Comparison of ENCODE assay signal across 17 cellular contexts in the genomic region with DNA sequence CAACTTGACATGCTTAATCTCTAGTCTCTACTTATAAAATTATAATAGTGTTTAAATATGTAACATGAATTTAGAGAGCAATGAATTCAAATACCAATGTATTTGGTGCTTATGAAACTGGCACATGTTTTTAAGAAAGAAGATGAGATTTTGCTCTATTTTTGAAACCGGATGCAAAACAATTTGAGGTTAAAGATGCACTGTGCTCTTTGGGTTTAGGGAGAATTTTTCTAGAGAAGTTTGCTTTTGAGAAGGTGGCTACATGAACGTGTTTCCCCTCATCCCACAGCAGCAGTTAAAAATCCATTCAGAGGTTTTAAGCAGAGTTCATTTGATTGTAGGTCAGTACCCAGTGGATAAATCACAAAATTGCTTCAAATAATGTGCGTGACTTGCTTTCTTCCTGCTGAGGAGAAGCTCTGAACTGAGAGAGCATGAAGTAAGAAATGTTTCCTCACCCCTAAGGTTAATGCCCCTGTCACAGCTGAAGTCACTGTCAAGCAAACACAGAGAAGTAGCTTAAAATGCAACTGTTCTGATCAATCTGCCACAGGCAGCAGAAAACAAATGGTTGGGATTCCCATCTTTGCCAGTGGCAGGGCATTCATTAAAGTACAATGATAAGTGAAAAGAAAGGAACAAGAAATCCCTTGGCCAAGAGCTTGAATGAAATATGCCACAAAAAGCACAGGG.
"Had no signal": no experiment of that assay in that cellular context is flagged by ENCODE, and none has a peak within 500 bp of the region (broad histone marks: within the 10 kb centered on the region; RNA-seq: fewer than 3 reads in every experiment).

No MANE protein-coding gene starts in this region.

- H3K27me3 ChIP-seq: body of pancreas, foreskin keratinocyte, hepatocyte, stomach had no signal

- ATAC-seq: body of pancreas; foreskin keratinocyte; mucosa of descending colon; naive thymus-derived CD8-positive, alpha-beta T cell had no signal

- H3K9me3 ChIP-seq: body of pancreas, mucosa of descending colon had no signal

- DNase-seq: activated CD4-positive, alpha-beta memory T cell treated with anti-CD3 and anti-CD28 coated beads, Interleukin-2, amount 10 ng/mL, durations not matched to agents 7 days and 5 days; activated CD4-positive, alpha-beta T cell treated with anti-CD3 and anti-CD28 coated beads for 48 hours; activated CD4-positive, CD25-positive, alpha-beta regulatory T cell; activated naive CD4-positive, alpha-beta T cell treated with Interleukin-2 at 50 U/mL for 16 hours; activated naive CD8-positive, alpha-beta T cell treated with anti-CD3 and anti-CD28 coated beads, Interleukin-2, amount 10 ng/mL, durations not matched to agents 7 days and 5 days; activated T-cell treated with anti-CD3 and anti-CD28 coated beads, Interleukin-2, amount 50 U/mL, for 1 hour; amygdala; body of pancreas; foreskin keratinocyte; mesenchymal stem cell; mucosa of descending colon; naive thymus-derived CD8-positive, alpha-beta T cell; retina; stomach; T1000; trophoblast cell had no signal

- H3K4me2 ChIP-seq: hepatocyte had no signal

- H3K27ac ChIP-seq: body of pancreas, foreskin keratinocyte, hepatocyte, stomach had no signal

- H3K79me2 ChIP-seq: hepatocyte had no signal

- H3K4me1 ChIP-seq: body of pancreas, foreskin keratinocyte, stomach had no signal

- H3K4me3 ChIP-seq: body of pancreas, hepatocyte, mucosa of descending colon, stomach had no signal

- H2AFZ ChIP-seq: hepatocyte had no signal

- H3K36me3 ChIP-seq: stomach had no signal
